1 cellular context compared by ENCODE assay signal in genomic region chr13:78981913-78982312, GRCh38.
TF ChIP-seq lines count a peak whose summit lies in the region.

No MANE protein-coding gene starts in this region.

TF ChIP-seq in GM12878, 131 proteins besides CTCF, POLR2A, EP300 and RAD21 (continued from another document):
- peak; percentile 58 for TF ChIP-seq PKNOX1 (IDR thresholded peaks at IDR 0.05)
- TF ChIP-seq RUNX3 (IDR thresholded peaks at IDR 0.05; ENCODE audit: low read length), result peak; percentile 79
- 0 out of 2 replicates have a peak, but pooled peaks have one; percentile 27 for TF ChIP-seq NFIC (IDR thresholded peaks at IDR 0.05; ENCODE audit: low read depth, low read length)
- TF ChIP-seq CBFB (IDR thresholded peaks at IDR 0.05; ENCODE audit: low read depth), result no peak
- TF ChIP-seq JUNB (IDR thresholded peaks at IDR 0.05), result 0 out of 2 replicates have a peak, but pooled peaks have one; percentile 12
- TF ChIP-seq RELB (IDR thresholded peaks at IDR 0.05; ENCODE audit: low read depth), result 0 out of 2 replicates have a peak, but pooled peaks have one; percentile 32
- peak; percentile 60; the same call in 1 of the 2 replicates for TF ChIP-seq RAD51 (IDR thresholded peaks at IDR 0.05)
- peak; percentile 24; the same call in 1 of the 2 replicates for TF ChIP-seq IKZF1 (conservative IDR thresholded peaks at IDR 0.05)
- peak; percentile 11 for TF ChIP-seq PBX3 (IDR thresholded peaks at IDR 0.05; ENCODE audit: insufficient replicate concordance, low read depth, low read length)
- TF ChIP-seq SKIL (IDR thresholded peaks at IDR 0.05; ENCODE audit: low read depth, poor library complexity, severe bottlenecking), result peak; percentile 37
- peak; percentile 45 to 51; a peak in 2 of 4 replicates for TF ChIP-seq IKZF2 (IDR thresholded peaks at IDR 0.05)
